ENCODE assay signal across 21 cellular contexts in genomic region chr10:95840681-95841080, GRCh38.
DNase-seq lines count a peak whose midpoint lies in the region; ATAC-seq and TF ChIP-seq lines count a peak whose summit lies in the region.
"Had no signal": no experiment of that assay in that cellular context is flagged by ENCODE, and none has a peak within 500 bp of the region (broad histone marks: within the 10 kb centered on the region; RNA-seq: fewer than 3 reads in every experiment).

No MANE protein-coding gene starts in this region.

- intact Hi-C loops in heart right ventricle (cut with DNase I), result loop anchor here in 4 of 10 donors (1.0 to 5.0 kb wide), 4 partner anchors 48 to 148 kb away; partner anchors contain the start of gene TCTN3 (in 1 of the 4)
- intact Hi-C loops in cardiac septum (cut with DNase I), result loop anchor here (5.0 kb wide), 1 partner anchor 98 kb away; no protein-coding TSS in a partner anchor
- intact Hi-C loops in ascending aorta (cut with DNase I), result no loop called here
- intact Hi-C loops in vagina (cut with DNase I), result loop anchor here (5.0 kb wide), 1 partner anchor 148 kb away; the partner anchor contains the start of gene TCTN3
- intact Hi-C loops in prostate gland (cut with DNase I), result loop anchor here (2.0 to 5.0 kb wide), 2 partner anchors 83 to 146 kb away; partner anchors contain the start of gene ENTPD1

- H3K27me3 ChIP-seq in heart right ventricle (no peaks in the 10 kb centered on the region), ascending aorta (no peaks in the 10 kb centered on the region), neural progenitor cell (no peaks in the 10 kb centered on the region), vagina (no peaks in the 10 kb centered on the region), prostate gland (replicated peaks; ENCODE audit: insufficient read depth) (no peaks in the 10 kb centered on the region)
- H3K27me3 ChIP-seq: gastrocnemius medialis, right lobe of liver had no signal

- H3K4me3 Mint-ChIP-seq in neural progenitor cell, result no peak overlapping the region
- H3K4me3 Mint-ChIP-seq: stimulated activated naive CD8-positive, alpha-beta T cell treated with anti-CD3 and anti-CD28 coated beads, Interleukin-15, amount 100 ng/mL, for 72 hours; WTC11 had no signal

- H3F3A ChIP-seq in neural progenitor cell (ENCODE audit: low read depth), result no peaks in the 10 kb centered on the region

- no peaks in the 10 kb centered on the region for H3K36me3 Mint-ChIP-seq in neural progenitor cell
- H3K36me3 Mint-ChIP-seq: WTC11 had no signal

- H3K27ac ChIP-seq in heart right ventricle (peak overlapping the region in 6 of 10 donors; percentile 49 to 80 (median 72)), ascending aorta (peak overlapping the region; percentile 3 to 8), neural progenitor cell (no peak overlapping the region), vagina (peak overlapping the region; percentile 47), prostate gland (no peak overlapping the region)
- H3K27ac ChIP-seq: right lobe of liver had no signal

- DNase-seq in heart right ventricle, result no peak
- DNase-seq in cardiac septum (ENCODE audit: low spot score), result no peak
- DNase-seq in ascending aorta (ENCODE audit: low spot score in 2 of 2), result no peak
- no peak for DNase-seq in neural progenitor cell (ENCODE audit: low spot score)
- DNase-seq in vagina (ENCODE audit: extremely low spot score in 2 of 2), result no peak
- no peak for DNase-seq in ureter (ENCODE audit: low spot score)
- no peak for DNase-seq in prostate gland (ENCODE audit: low spot score)
- DNase-seq: ACHN; erythroblast; gastrocnemius medialis; GDM1; left colon; mucosa of descending colon; NCI-H524 treated with DMSO at 0.1 percent for 48 hours; occipital lobe; right lobe of liver; Right ventricle myocardium superior; stimulated activated naive CD8-positive, alpha-beta T cell treated with anti-CD3 and anti-CD28 coated beads, Interleukin-15, amount 100 ng/mL, for 72 hours had no signal

- no peaks in the 10 kb centered on the region for H3K9me3 ChIP-seq in heart right ventricle
- H3K9me3 ChIP-seq in ascending aorta, result no peaks in the 10 kb centered on the region
- H3K9me3 ChIP-seq in neural progenitor cell (ENCODE audit: low read depth), result no peaks in the 10 kb centered on the region
- H3K9me3 ChIP-seq in vagina, result no peaks in the 10 kb centered on the region
- no peaks in the 10 kb centered on the region for H3K9me3 ChIP-seq in prostate gland
- H3K9me3 ChIP-seq: gastrocnemius medialis, HAP-1, mucosa of descending colon, right lobe of liver had no signal

- no peak for TF ChIP-seq CTCF in heart right ventricle (IDR thresholded peaks at IDR 0.05)
- no peak for TF ChIP-seq CTCF in ascending aorta (IDR thresholded peaks at IDR 0.05)
- no peak for TF ChIP-seq CTCF in neural progenitor cell (IDR thresholded peaks at IDR 0.05)
- no peak for TF ChIP-seq CTCF in vagina (IDR thresholded peaks at IDR 0.05)
- TF ChIP-seq CTCF in prostate gland (IDR thresholded peaks at IDR 0.05), result no peak

- H3K4me3 ChIP-seq in heart right ventricle (no peak overlapping the region), ascending aorta (no peak overlapping the region), neural progenitor cell (no peak overlapping the region), vagina (no peak overlapping the region), prostate gland (no peak overlapping the region)
- H3K4me3 ChIP-seq: gastrocnemius medialis, HAP-1, mucosa of descending colon, right lobe of liver had no signal

- H3K27ac Mint-ChIP-seq in neural progenitor cell, result no peak overlapping the region
- H3K27ac Mint-ChIP-seq: stimulated activated naive CD8-positive, alpha-beta T cell treated with anti-CD3 and anti-CD28 coated beads, Interleukin-15, amount 100 ng/mL, for 72 hours; WTC11 had no signal

- no peak overlapping the region for H3K9ac ChIP-seq in neural progenitor cell

- H2AFZ ChIP-seq in neural progenitor cell (replicated peaks), result peak overlapping the region; percentile 61

- peaks cover 0 to 29% (median 0%) of the 10 kb centered on the region in 9 donors for H3K36me3 ChIP-seq in heart right ventricle
- H3K36me3 ChIP-seq in ascending aorta, result peaks cover 0 to 15% of the 10 kb centered on the region in 2 donors
- no peaks in the 10 kb centered on the region for H3K36me3 ChIP-seq in neural progenitor cell
- H3K36me3 ChIP-seq in vagina, result peaks cover 0 to 8% of the 10 kb centered on the region in 2 donors
- H3K36me3 ChIP-seq in prostate gland, result no peaks in the 10 kb centered on the region
- H3K36me3 ChIP-seq: gastrocnemius medialis, HAP-1, right lobe of liver had no signal

- no peaks in the 10 kb centered on the region for H3K9me3 Mint-ChIP-seq in neural progenitor cell
- H3K9me3 Mint-ChIP-seq: stimulated activated naive CD8-positive, alpha-beta T cell treated with anti-CD3 and anti-CD28 coated beads, Interleukin-15, amount 100 ng/mL, for 72 hours; WTC11 had no signal

- 52 to 53% methylated on average over 1 of the region's 1 CpG for WGBS in heart right ventricle, 2 donors
- 28% methylated on average over 1 of the region's 1 CpG for WGBS in prostate gland

- H3K79me2 ChIP-seq in neural progenitor cell (ENCODE audit: low read depth), result no peaks in the 10 kb centered on the region

- ATAC-seq in heart right ventricle (no peak), HG02938 (IDR thresholded peaks at IDR 0.05; ENCODE audit: unreplicated experiment) (no peak)
- ATAC-seq: gastrocnemius medialis; left colon; mucosa of descending colon; right lobe of liver; stimulated activated naive CD8-positive, alpha-beta T cell treated with anti-CD3 and anti-CD28 coated beads, Interleukin-15, amount 100 ng/mL, for 72 hours; WTC11 had no signal

- H3K4me1 ChIP-seq in heart right ventricle, result peaks cover 0 to 48% (median 19%) of the 10 kb centered on the region in 9 donors
- peaks cover 0 to 18% of the 10 kb centered on the region in 2 donors for H3K4me1 ChIP-seq in ascending aorta
- H3K4me1 ChIP-seq in neural progenitor cell, result peaks cover 15% of the 10 kb centered on the region
- H3K4me1 ChIP-seq in vagina, result peaks cover 48% of the 10 kb centered on the region
- H3K4me1 ChIP-seq in prostate gland (replicated peaks), result no peaks in the 10 kb centered on the region
- H3K4me1 ChIP-seq: HAP-1, right lobe of liver had no signal

- H4K20me1 ChIP-seq in neural progenitor cell (ENCODE audit: low read depth), result no peaks in the 10 kb centered on the region

- TF ChIP-seq POLR2A in vagina (IDR thresholded peaks at IDR 0.05) (no peak), prostate gland (IDR thresholded peaks at IDR 0.05) (no peak)

- peaks cover 13% of the 10 kb centered on the region for H3K4me1 Mint-ChIP-seq in neural progenitor cell

- H3K4me2 ChIP-seq in neural progenitor cell, result no peak overlapping the region

- H3K27me3 Mint-ChIP-seq in neural progenitor cell (ENCODE audit: insufficient read depth, low read depth), result peaks cover 2% of the 10 kb centered on the region
- H3K27me3 Mint-ChIP-seq: stimulated activated naive CD8-positive, alpha-beta T cell treated with anti-CD3 and anti-CD28 coated beads, Interleukin-15, amount 100 ng/mL, for 72 hours had no signal

Comparison
In these comparisons a context has a peak if more than half of its experiments do, and no peak if none do; other contexts are left out.
1. H3K27ac ChIP-seq: peak in heart right ventricle (6 of 10), ascending aorta (2 of 2) and vagina (single experiment); none in neural progenitor cell (single experiment) and prostate gland (0 of 2).